ENCODE assay signal across 10 cellular contexts in the genomic region with DNA sequence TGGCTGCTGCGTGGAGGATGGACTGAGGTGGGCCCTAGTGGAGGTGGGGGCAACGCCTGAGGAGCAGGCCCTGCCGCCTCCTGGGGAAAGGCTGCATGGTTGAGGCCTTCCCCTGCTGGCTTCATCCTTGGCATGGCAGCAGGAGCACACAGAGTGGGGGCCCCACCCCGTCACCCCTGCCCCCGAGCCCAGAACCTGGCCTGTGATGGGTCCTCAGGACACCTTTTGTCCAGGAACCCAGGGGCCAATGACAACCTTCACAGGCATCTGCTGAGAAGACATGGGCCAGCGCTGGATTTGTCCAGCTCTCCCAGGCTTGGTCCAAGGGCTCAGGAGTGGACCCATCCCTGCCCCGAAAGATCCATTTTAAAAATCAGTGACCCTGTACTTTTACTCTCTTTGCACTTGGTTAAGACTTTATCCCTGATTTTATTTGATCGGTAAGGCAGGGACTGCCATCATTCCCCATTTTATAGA. TPM values are rescaled to one million over a fixed set of nuclear protein-coding genes. Genes with fewer than 3 reads are reported as not detected.
DNase-seq lines count a peak whose midpoint lies in the region; ATAC-seq and TF ChIP-seq lines count a peak whose summit lies in the region.
"Had no signal": no experiment of that assay in that cellular context is flagged by ENCODE, and none has a peak within 500 bp of the region (broad histone marks: within the 10 kb centered on the region; RNA-seq: fewer than 3 reads in every experiment).

No MANE protein-coding gene starts in this region.

- no peak for DNase-seq in CD4-positive, CD25-positive, alpha-beta regulatory T cell
- DNase-seq in epithelial cell of proximal tubule (ENCODE audit: low read depth) (no peak), neural progenitor cell (ENCODE audit: low spot score) (no peak), pons (ENCODE audit: low spot score) (no peak), DMS 273 (lab: John Stamatoyannopoulos, UW; ENCODE audit: unreplicated experiment) (no peak), putamen (ENCODE audit: low spot score) (no peak)
- no peak for DNase-seq in CD4-positive, alpha-beta T cell

- H3F3A ChIP-seq in neural progenitor cell (ENCODE audit: low read depth), result peaks cover 26% of the 10 kb centered on the region

- H3K4me2 ChIP-seq in neural progenitor cell, result peak overlapping the region; percentile 69

- H3K4me1 Mint-ChIP-seq in CD4-positive, CD25-positive, alpha-beta regulatory T cell, result peaks cover 3 to 32% (median 11%) of the 10 kb centered on the region in 4 donors
- H3K4me1 Mint-ChIP-seq in IgD-negative memory B cell (peaks cover 9% of the 10 kb centered on the region in 3 donors), neural progenitor cell (peaks cover 17% of the 10 kb centered on the region)
- H3K4me1 Mint-ChIP-seq in CD4-positive, alpha-beta T cell (ENCODE audit: low read depth), result peaks cover 31% of the 10 kb centered on the region

- peak overlapping the region; percentile 83 for H3K27ac ChIP-seq in CD4-positive, CD25-positive, alpha-beta regulatory T cell (ENCODE audit: insufficient read depth, low read length, poor library complexity, severe bottlenecking)
- no peak overlapping the region for H3K27ac ChIP-seq in neural progenitor cell
- no peak overlapping the region for H3K27ac ChIP-seq in CD4-positive, alpha-beta T cell (ENCODE audit: low read depth, low read length)

- peak overlapping the region in 1 of 3 donors; percentile 80 for H3K27ac Mint-ChIP-seq in CD4-positive, CD25-positive, alpha-beta regulatory T cell
- peak overlapping the region in 2 of 3 donors; percentile 89 to 96 for H3K27ac Mint-ChIP-seq in IgD-negative memory B cell
- peak overlapping the region; percentile 63 for H3K27ac Mint-ChIP-seq in neural progenitor cell
- no peak overlapping the region for H3K27ac Mint-ChIP-seq in CD4-positive, alpha-beta T cell

- H4K20me1 ChIP-seq in neural progenitor cell (ENCODE audit: low read depth), result peaks cover 25% of the 10 kb centered on the region

- peak overlapping the region; percentile 69 for H2AFZ ChIP-seq in neural progenitor cell (replicated peaks)

- POLR2A ChIA-PET in CD4-positive, alpha-beta T cell (lab: Charles Lee), result no interaction called here

- H3K27me3 ChIP-seq in CD4-positive, CD25-positive, alpha-beta regulatory T cell (ENCODE audit: control insufficient read depth, insufficient read depth, low read length), result no peaks in the 10 kb centered on the region
- peaks cover 6% of the 10 kb centered on the region for H3K27me3 ChIP-seq in neural progenitor cell
- no peaks in the 10 kb centered on the region for H3K27me3 ChIP-seq in CD4-positive, alpha-beta T cell (ENCODE audit: control insufficient read depth, insufficient read depth, low read length)

- peak overlapping the region in 1 of 4 donors; percentile 28 for H3K4me3 Mint-ChIP-seq in CD4-positive, CD25-positive, alpha-beta regulatory T cell
- H3K4me3 Mint-ChIP-seq in IgD-negative memory B cell, result peak overlapping the region; percentile 67 to 98 (median 85)
- H3K4me3 Mint-ChIP-seq in neural progenitor cell, result no peak overlapping the region
- H3K4me3 Mint-ChIP-seq in CD4-positive, alpha-beta T cell, result no peak overlapping the region

- CTCF ChIA-PET in CD4-positive, alpha-beta T cell (lab: Charles Lee), result no interaction called here

- intact Hi-C loops in CD4-positive, alpha-beta T cell (cut with DNase I, micrococcal nuclease), result loop anchor here in 1 of 2 experiments (10.0 kb wide), 1 partner anchor 53 kb away; the partner anchor contains the start of gene BHLHE23

- peaks cover 24% of the 10 kb centered on the region for H3K36me3 ChIP-seq in CD4-positive, CD25-positive, alpha-beta regulatory T cell (ENCODE audit: control insufficient read depth, insufficient read depth, low read length)
- no peaks in the 10 kb centered on the region for H3K36me3 ChIP-seq in neural progenitor cell

- no peak for ATAC-seq in CD4-positive, CD25-positive, alpha-beta regulatory T cell (ENCODE audit: low read depth in 2 of 2)
- no peak for ATAC-seq in CD4-positive, alpha-beta T cell (ENCODE audit: poor library complexity)

- TF ChIP-seq CTCF in epithelial cell of proximal tubule (conservative IDR thresholded peaks at IDR 0.05; ENCODE audit: low read depth, low read length), result no peak
- TF ChIP-seq CTCF in neural progenitor cell (IDR thresholded peaks at IDR 0.05), result no peak
- no peak for TF ChIP-seq CTCF in CD4-positive, alpha-beta T cell (IDR thresholded peaks at IDR 0.05)

- H3K27me3 Mint-ChIP-seq in CD4-positive, CD25-positive, alpha-beta regulatory T cell, result no peaks in the 10 kb centered on the region
- H3K27me3 Mint-ChIP-seq in IgD-negative memory B cell (no peaks in the 10 kb centered on the region), neural progenitor cell (ENCODE audit: insufficient read depth, low read depth) (peaks cover 2% of the 10 kb centered on the region)
- no peaks in the 10 kb centered on the region for H3K27me3 Mint-ChIP-seq in CD4-positive, alpha-beta T cell

- no peak overlapping the region for H3K9ac ChIP-seq in neural progenitor cell

- H3K4me1 ChIP-seq in CD4-positive, CD25-positive, alpha-beta regulatory T cell (ENCODE audit: control insufficient read depth, insufficient read depth, low read length, poor library complexity, severe bottlenecking), result peaks cover 34% of the 10 kb centered on the region
- H3K4me1 ChIP-seq in neural progenitor cell, result peaks cover 21% of the 10 kb centered on the region

- peaks cover 7% of the 10 kb centered on the region for H3K79me2 ChIP-seq in neural progenitor cell (ENCODE audit: low read depth)

- H3K9me3 Mint-ChIP-seq in CD4-positive, CD25-positive, alpha-beta regulatory T cell, result no peaks in the 10 kb centered on the region
- no peaks in the 10 kb centered on the region for H3K9me3 Mint-ChIP-seq in IgD-negative memory B cell
- no peaks in the 10 kb centered on the region for H3K9me3 Mint-ChIP-seq in neural progenitor cell
- no peaks in the 10 kb centered on the region for H3K9me3 Mint-ChIP-seq in CD4-positive, alpha-beta T cell

- no peaks in the 10 kb centered on the region for H3K9me3 ChIP-seq in CD4-positive, CD25-positive, alpha-beta regulatory T cell (ENCODE audit: control insufficient read depth in 2 of 2, low read length in 2 of 2)
- no peaks in the 10 kb centered on the region for H3K9me3 ChIP-seq in neural progenitor cell (ENCODE audit: low read depth)
- H3K9me3 ChIP-seq in CD4-positive, alpha-beta T cell (ENCODE audit: control insufficient read depth, low read length), result no peaks in the 10 kb centered on the region

- H3K4me3 ChIP-seq in CD4-positive, CD25-positive, alpha-beta regulatory T cell (ENCODE audit: low read depth, low read length), result no peak overlapping the region
- peak overlapping the region; percentile 21 for H3K4me3 ChIP-seq in epithelial cell of proximal tubule (ENCODE audit: low read depth, low read length)
- H3K4me3 ChIP-seq in neural progenitor cell, result peak overlapping the region; percentile 28
- H3K4me3 ChIP-seq: lung had no signal

- peaks cover 18% of the 10 kb centered on the region for H3K36me3 Mint-ChIP-seq in CD4-positive, CD25-positive, alpha-beta regulatory T cell
- peaks cover 4% of the 10 kb centered on the region for H3K36me3 Mint-ChIP-seq in IgD-negative memory B cell
- peaks cover 32% of the 10 kb centered on the region for H3K36me3 Mint-ChIP-seq in neural progenitor cell
- H3K36me3 Mint-ChIP-seq in CD4-positive, alpha-beta T cell (ENCODE audit: low read depth), result peaks cover 37% of the 10 kb centered on the region

RNA-seq across cellular contexts. Expression of gene SLC17A9, which starts 0.6 kb away (rescaled TPM):
- 4.1 TPM for total RNA-seq in CD4-positive, CD25-positive, alpha-beta regulatory T cell
- under 1 TPM in 3 of 4 donors, not detected in 1; 0.06 to 0.34 (median 0.32) TPM for polyA plus RNA-seq in CD4-positive, CD25-positive, alpha-beta regulatory T cell
- polyA plus RNA-seq in IgD-negative memory B cell, result 4.1 TPM
- total RNA-seq in epithelial cell of proximal tubule (17.4 and 19.5 TPM in 2 replicates), neural progenitor cell (ENCODE audit: low replicate concordance) (0.17 and 0.74 TPM in 2 replicates)
- total RNA-seq in CD4-positive, alpha-beta T cell, result 1 to 10 TPM; 3.5 to 5.5 TPM

RNA-seq across cellular contexts. Expression of gene GID8, which starts 14.0 kb away (rescaled TPM):
- total RNA-seq in CD4-positive, CD25-positive, alpha-beta regulatory T cell, result 31.9 TPM
- 10 to 100 TPM; 15.5 to 19.9 (median 17.0) TPM for polyA plus RNA-seq in CD4-positive, CD25-positive, alpha-beta regulatory T cell
- polyA plus RNA-seq in IgD-negative memory B cell, result 12.1 TPM
- 23.2 and 23.6 TPM in 2 replicates for total RNA-seq in epithelial cell of proximal tubule
- total RNA-seq in neural progenitor cell (ENCODE audit: low replicate concordance), result 48.7 and 50.0 TPM in 2 replicates
- 10 to 100 TPM; 39.6 to 46.1 TPM for total RNA-seq in CD4-positive, alpha-beta T cell

RNA-seq across cellular contexts. Expression of gene DIDO1, which starts 25.6 kb away (rescaled TPM):
- total RNA-seq in CD4-positive, CD25-positive, alpha-beta regulatory T cell, result 80.8 TPM
- 10 to 100 TPM; 30.9 to 47.8 (median 38.2) TPM for polyA plus RNA-seq in CD4-positive, CD25-positive, alpha-beta regulatory T cell
- 42.8 TPM for polyA plus RNA-seq in IgD-negative memory B cell
- total RNA-seq in epithelial cell of proximal tubule (26.9 and 32.3 TPM in 2 replicates), neural progenitor cell (ENCODE audit: low replicate concordance) (64.5 and 68.5 TPM in 2 replicates)
- total RNA-seq in CD4-positive, alpha-beta T cell, result 10 to 100 TPM; 51.9 to 54.3 TPM

RNA-seq across cellular contexts. Expression of gene BHLHE23, which starts 54.8 kb away (rescaled TPM):
- total RNA-seq in CD4-positive, CD25-positive, alpha-beta regulatory T cell, result not detected
- polyA plus RNA-seq in CD4-positive, CD25-positive, alpha-beta regulatory T cell, result not detected
- polyA plus RNA-seq in IgD-negative memory B cell, result not detected
- total RNA-seq in epithelial cell of proximal tubule, result not detected in 2 replicates
- total RNA-seq in neural progenitor cell (ENCODE audit: low replicate concordance), result 0.22 TPM in 1 of 2 replicates, not detected in the other
- total RNA-seq in CD4-positive, alpha-beta T cell, result not detected
- total RNA-seq: chondrocyte, lung had no signal
- polyA plus RNA-seq: lung had no signal

Comparison
In these comparisons a context has a peak if more than half of its experiments do, and no peak if none do; other contexts are left out.
1. H3K4me3 Mint-ChIP-seq: peak in IgD-negative memory B cell (4 of 4); none in neural progenitor cell (single experiment) and CD4-positive, alpha-beta T cell (single experiment).